Comparison of ENCODE assay signal across 18 cellular contexts in genomic region chr2:225328192-225328591, GRCh38.
DNase-seq lines count a peak whose midpoint lies in the region; ATAC-seq, FAIRE-seq and TF ChIP-seq lines count a peak whose summit lies in the region.
"Had no signal": no experiment of that assay in that cellular context is flagged by ENCODE, and none has a peak within 500 bp of the region (broad histone marks: within the 10 kb centered on the region; RNA-seq: fewer than 3 reads in every experiment).

No MANE protein-coding gene starts in this region.

- no peaks in the 10 kb centered on the region for H3K9me3 ChIP-seq in GM12878 (replicated peaks; ENCODE audit: control insufficient read depth, insufficient read depth, low read length)
- H3K9me3 ChIP-seq: sigmoid colon, tibial nerve had no signal

- no peak for TF ChIP-seq CTCF in GM12878 (IDR thresholded peaks at IDR 0.05 in 2 of 3, conservative IDR thresholded peaks at IDR 0.05 in 1 of 3; ENCODE audit: control insufficient read depth in 2 of 3, extremely low read depth in 1 of 3, insufficient read depth in 1 of 3, low read depth in 3 of 3, low read length in 3 of 3)

- RAD21 ChIA-PET in GM12878 (lab: Charles Lee; ENCODE audit: unreplicated experiment), result no interaction called here

- WGBS in GM12878 (ENCODE audit: insufficient coverage, insufficient replicate concordance, low lambda C conversion rate, missing lambda C conversion rate), result 2% methylated on average over 4 of the region's 4 CpGs

- SMC1A ChIA-PET in GM12878 (lab: Charles Lee; ENCODE audit: uncharacterized antibody, unreplicated experiment), result interaction anchor here (1.8 kb wide), 1 partner anchor 9 kb away, joined by 4 read pairs; no protein-coding TSS in a partner anchor

- intact Hi-C loops in GM12878 (cut with micrococcal nuclease; ENCODE audit: unreplicated experiment) (no loop called here), cardiac septum (cut with DNase I) (no loop called here)

- no peaks in the 10 kb centered on the region for H3K27me3 ChIP-seq in GM12878 (replicated peaks in 1 of 2; ENCODE audit: control insufficient read depth in 2 of 2, insufficient read depth in 2 of 2, low read length in 1 of 2)
- H3K27me3 ChIP-seq: sigmoid colon, SJCRH30, tibial nerve had no signal

- H3K36me3 ChIP-seq in GM12878 (ENCODE audit: control insufficient read depth in 2 of 2, insufficient read depth in 2 of 2, low read length in 1 of 2), result no peaks in the 10 kb centered on the region
- H3K36me3 ChIP-seq: sigmoid colon, SJCRH30, tibial nerve had no signal

- H3K4me1 ChIP-seq in GM12878 (ENCODE audit: control insufficient read depth, insufficient read depth, low read length), result no peaks in the 10 kb centered on the region
- H3K4me1 ChIP-seq: sigmoid colon, SJCRH30, tibial nerve had no signal

- no peak for TF ChIP-seq EP300 in GM12878 (IDR thresholded peaks at IDR 0.05; ENCODE audit: borderline replicate concordance in 1 of 2, control insufficient read depth in 1 of 2, low read depth in 2 of 2, low read length in 2 of 2)

- no peaks in the 10 kb centered on the region for H4K20me1 ChIP-seq in GM12878 (ENCODE audit: control insufficient read depth, insufficient read depth)

- peak; percentile 70 for ATAC-seq in GM12878
- no peak for ATAC-seq in HG02588 (IDR thresholded peaks at IDR 0.05; ENCODE audit: unreplicated experiment)
- ATAC-seq: activated CD8-positive, alpha-beta T cell treated with anti-CD3 and anti-CD28 coated beads, Interleukin-2, amount 10 ng/mL, durations not matched to agents 7 days and 5 days had no signal

- H3K9ac ChIP-seq in GM12878 (ENCODE audit: control insufficient read depth, insufficient read depth, low read length), result no peak overlapping the region

- no peak overlapping the region for H3K4me3 ChIP-seq in GM12878
- H3K4me3 ChIP-seq: sigmoid colon, SJCRH30, tibial nerve had no signal

- no peak for FAIRE-seq in GM12878 (lab: Jason Lieb, UNC)

- in situ Hi-C loops in GM12878 (cut with MboI), result no loop called here

- no peak overlapping the region for H3K4me2 ChIP-seq in GM12878 (ENCODE audit: control insufficient read depth, insufficient read depth)

- no peak overlapping the region for H2AFZ ChIP-seq in GM12878 (ENCODE audit: control insufficient read depth, low read depth, low read length)

- no TSS peak for BruUV-seq in GM12878 (replicated peaks; lab: Mats Ljungman, UMichigan)

- CTCF ChIA-PET in GM12878 (lab: Yijun Ruan, JAX), result interaction anchor here (1.1 kb wide), 1 partner anchor 45 kb away, joined by 4 read pairs; no protein-coding TSS in a partner anchor

- peak; percentile 11 for DNase-seq in Daoy (ENCODE audit: low read depth)
- peak; percentile 90 for DNase-seq in M059J (ENCODE audit: low read depth)
- DNase-seq in GM12878 (ENCODE audit: low read depth, low spot score), result no peak
- DNase-seq in left kidney (ENCODE audit: low read depth, low spot score), result peak; percentile 17
- DNase-seq in activated CD4-positive, alpha-beta T cell treated with anti-CD3 and anti-CD28 coated beads, Interleukin-2, amount 50 U/mL, for 48 hours, result no peak
- DNase-seq in SKM-1 (lab: John Stamatoyannopoulos, UW; ENCODE audit: unreplicated experiment), result no peak
- no peak for DNase-seq in cardiac septum (ENCODE audit: low spot score)
- DNase-seq: activated CD8-positive, alpha-beta T cell treated with anti-CD3 and anti-CD28 coated beads, Interleukin-2, amount 10 ng/mL, durations not matched to agents 7 days and 5 days; AML-193; aorta; midbrain; NCI-H1048; NCI-H2171 treated with DMSO at 0.1 percent for 48 hours; sigmoid colon; SJCRH30; stimulated activated CD4-positive, alpha-beta T cell treated with anti-CD3 and anti-CD28 coated beads, Interleukin-4, amount 100 ng/mL, for 24 hours had no signal

- no peak overlapping the region for H3K27ac ChIP-seq in GM12878 (ENCODE audit: control insufficient read depth, insufficient read depth)
- H3K27ac ChIP-seq: sigmoid colon, SJCRH30, tibial nerve had no signal

- no peaks in the 10 kb centered on the region for H3K79me2 ChIP-seq in GM12878 (ENCODE audit: control insufficient read depth, insufficient read depth, low read length)

- POLR2A ChIA-PET in GM12878 (lab: Charles Lee), result no interaction called here

- no peak for TF ChIP-seq POLR2A in GM12878 (IDR thresholded peaks at IDR 0.05; ENCODE audit: low read depth, low read length)

- no peak for TF ChIP-seq RAD21 in GM12878 (IDR thresholded peaks at IDR 0.05; ENCODE audit: insufficient read depth, low read depth, low read length)

TF ChIP-seq in GM12878, 131 proteins besides CTCF, POLR2A, EP300 and RAD21 (continues in another document):
- TF ChIP-seq ESRRA (IDR thresholded peaks at IDR 0.05; ENCODE audit: low read length) (no peak), ZNF217 (IDR thresholded peaks at IDR 0.05) (no peak), DPF2 (IDR thresholded peaks at IDR 0.05) (no peak), ZBTB4 (CRISPR knock-in tag; IDR thresholded peaks at IDR 0.05) (no peak), CHD1 (IDR thresholded peaks at IDR 0.05; ENCODE audit: low read depth, low read length) (no peak), CHD2 (IDR thresholded peaks at IDR 0.05; ENCODE audit: borderline replicate concordance, low read depth, low read length) (no peak), SMARCA5 (IDR thresholded peaks at IDR 0.05) (no peak), SIX5 (IDR thresholded peaks at IDR 0.05; ENCODE audit: low read depth, low read length, severe bottlenecking) (no peak), GATAD2B (conservative IDR thresholded peaks at IDR 0.05; ENCODE audit: low read depth) (no peak)
- TF ChIP-seq, protein P1, sequence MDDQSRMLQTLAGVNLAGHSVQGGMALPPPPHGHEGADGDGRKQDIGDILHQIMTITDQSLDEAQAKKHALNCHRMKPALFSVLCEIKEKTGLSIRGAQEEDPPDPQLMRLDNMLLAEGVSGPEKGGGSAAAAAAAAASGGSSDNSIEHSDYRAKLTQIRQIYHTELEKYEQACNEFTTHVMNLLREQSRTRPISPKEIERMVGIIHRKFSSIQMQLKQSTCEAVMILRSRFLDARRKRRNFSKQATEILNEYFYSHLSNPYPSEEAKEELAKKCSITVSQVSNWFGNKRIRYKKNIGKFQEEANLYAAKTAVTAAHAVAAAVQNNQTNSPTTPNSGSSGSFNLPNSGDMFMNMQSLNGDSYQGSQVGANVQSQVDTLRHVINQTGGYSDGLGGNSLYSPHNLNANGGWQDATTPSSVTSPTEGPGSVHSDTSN (IDR thresholded peaks at IDR 0.05; ENCODE audit: insufficient replicate concordance, low read depth, low read length), result no peak
- TF ChIP-seq, protein P2, sequence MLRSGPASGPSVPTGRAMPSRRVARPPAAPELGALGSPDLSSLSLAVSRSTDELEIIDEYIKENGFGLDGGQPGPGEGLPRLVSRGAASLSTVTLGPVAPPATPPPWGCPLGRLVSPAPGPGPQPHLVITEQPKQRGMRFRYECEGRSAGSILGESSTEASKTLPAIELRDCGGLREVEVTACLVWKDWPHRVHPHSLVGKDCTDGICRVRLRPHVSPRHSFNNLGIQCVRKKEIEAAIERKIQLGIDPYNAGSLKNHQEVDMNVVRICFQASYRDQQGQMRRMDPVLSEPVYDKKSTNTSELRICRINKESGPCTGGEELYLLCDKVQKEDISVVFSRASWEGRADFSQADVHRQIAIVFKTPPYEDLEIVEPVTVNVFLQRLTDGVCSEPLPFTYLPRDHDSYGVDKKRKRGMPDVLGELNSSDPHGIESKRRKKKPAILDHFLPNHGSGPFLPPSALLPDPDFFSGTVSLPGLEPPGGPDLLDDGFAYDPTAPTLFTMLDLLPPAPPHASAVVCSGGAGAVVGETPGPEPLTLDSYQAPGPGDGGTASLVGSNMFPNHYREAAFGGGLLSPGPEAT (IDR thresholded peaks at IDR 0.05; ENCODE audit: low read depth), result no peak

Comparison
In these comparisons a context has a peak if more than half of its experiments do, and no peak if none do; other contexts are left out.
1. DNase-seq: peak in Daoy (single experiment), M059J (single experiment) and left kidney (single experiment); none in GM12878 (single experiment), activated CD4-positive, alpha-beta T cell treated with anti-CD3 and anti-CD28 coated beads, Interleukin-2, amount 50 U/mL, for 48 hours (0 of 2), SKM-1 (single experiment) and cardiac septum (single experiment).